29 cellular contexts compared by ENCODE assay signal in the genomic region with DNA sequence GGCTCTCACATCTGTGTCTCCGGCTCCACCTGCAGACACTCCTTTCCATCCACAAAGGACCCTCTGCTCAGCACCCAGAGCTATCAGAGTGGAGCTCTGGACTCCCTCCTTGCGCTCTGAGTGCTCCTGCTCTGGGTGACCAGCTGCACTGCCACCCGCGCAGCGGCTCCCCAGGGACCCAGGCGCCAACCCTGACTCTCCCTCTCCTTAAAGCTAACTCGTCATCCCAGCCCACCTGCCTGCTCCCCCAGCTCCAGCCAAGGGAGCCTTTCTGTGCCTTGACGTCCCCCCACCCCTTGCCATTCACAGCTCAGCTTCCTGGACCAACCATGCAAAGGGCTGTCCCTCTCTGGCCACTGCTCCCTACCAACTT.
DNase-seq lines count a peak whose midpoint lies in the region; ATAC-seq, FAIRE-seq and TF ChIP-seq lines count a peak whose summit lies in the region.
"Had no signal": no experiment of that assay in that cellular context is flagged by ENCODE, and none has a peak within 500 bp of the region (broad histone marks: within the 10 kb centered on the region; RNA-seq: fewer than 3 reads in every experiment).

No MANE protein-coding gene starts in this region.

- in situ Hi-C loops in IMR-90 (cut with MboI; ENCODE audit: low sequenced_read_pairs): no loop called here

- no peak overlapping the region for H3K56ac ChIP-seq in IMR-90 (ENCODE audit: extremely low read depth, insufficient read depth, low read length)
- no peak overlapping the region for H3K56ac ChIP-seq in H1 (replicated peaks; ENCODE audit: insufficient read length, low read depth, low read length)

- no peak for TF ChIP-seq CTCF in IMR-90 (conservative IDR thresholded peaks at IDR 0.05; ENCODE audit: low read depth, low read length)
- TF ChIP-seq CTCF in H1 (IDR thresholded peaks at IDR 0.05; ENCODE audit: control extremely low read depth in 1 of 3, insufficient read depth in 1 of 3, low read depth in 1 of 3, low read length in 3 of 3): no peak
- no peak for TF ChIP-seq CTCF in neural progenitor cell (IDR thresholded peaks at IDR 0.05)

- POLR2A ChIA-PET in IMR-90 (lab: Charles Lee; ENCODE audit: unreplicated experiment) (no interaction called here), H1 (lab: Charles Lee; ENCODE audit: partially characterized antibody) (interaction anchor here (1.0 to 1.1 kb wide), 2 partner anchors 10 to 39 kb away, joined by 3 to 6 read pairs; no protein-coding TSS in a partner anchor)
- POLR2A ChIA-PET in activated CD4-positive, alpha-beta T cell treated with anti-CD3 and anti-CD28 coated beads, Interleukin-2, amount 10 ng/mL, durations not matched to agents 7 days and 5 days (lab: Charles Lee): no interaction called here

- CTCF ChIA-PET in IMR-90 (lab: Yijun Ruan, JAX) (interaction anchor here (1.2 kb wide), 1 partner anchor 26 kb away, joined by 3 read pairs; no protein-coding TSS in a partner anchor), H1 (lab: Charles Lee; ENCODE audit: partially characterized antibody) (interaction anchor here (0.8 to 19.9 kb wide), 5 partner anchors 11 to 85 kb away, joined by 3 to 447 read pairs (median 8); no protein-coding TSS in a partner anchor)
- CTCF ChIA-PET in activated naive CD4-positive, alpha-beta T cell treated with anti-CD3 and anti-CD28 coated beads, Interleukin-2, amount 10 ng/mL, durations not matched to agents 7 days and 5 days (lab: Charles Lee): interaction anchor here (1.0 kb wide), 1 partner anchor 62 kb away, joined by 3 read pairs; no protein-coding TSS in a partner anchor
- CTCF ChIA-PET in activated CD4-positive, alpha-beta T cell treated with anti-CD3 and anti-CD28 coated beads, Interleukin-2, amount 10 ng/mL, durations not matched to agents 7 days and 5 days (lab: Charles Lee): interaction anchor here (1.0 to 1.9 kb wide), 4 partner anchors 11 to 34 kb away, joined by 3 to 5 read pairs (median 4); no protein-coding TSS in a partner anchor

- peak overlapping the region; percentile 55 for H2AK9ac ChIP-seq in IMR-90 (replicated peaks; ENCODE audit: low read depth, low read length, poor library complexity)

- no peaks in the 10 kb centered on the region for H3F3A ChIP-seq in neural progenitor cell (ENCODE audit: low read depth)

- H3K27me3 Mint-ChIP-seq in neural progenitor cell (ENCODE audit: insufficient read depth, low read depth): peaks cover 6% of the 10 kb centered on the region
- peaks cover 51% of the 10 kb centered on the region for H3K27me3 Mint-ChIP-seq in activated naive CD4-positive, alpha-beta T cell treated with anti-CD3 and anti-CD28 coated beads, Interleukin-2, amount 10 ng/mL, durations not matched to agents 7 days and 5 days
- H3K27me3 Mint-ChIP-seq in activated CD4-positive, alpha-beta T cell treated with anti-CD3 and anti-CD28 coated beads, Interleukin-2, amount 10 ng/mL, durations not matched to agents 7 days and 5 days: peaks cover 2% of the 10 kb centered on the region

- H3K4me1 ChIP-seq in IMR-90 (ENCODE audit: control insufficient read depth, insufficient read depth, low read length) (peaks cover 1% of the 10 kb centered on the region; the same call in 1 of the 2 replicates), H1 (replicated peaks in 1 of 4; ENCODE audit: control insufficient read depth in 3 of 4, insufficient read depth in 4 of 4, low read length in 3 of 4) (peaks cover 0 to 17% (median 5%) of the 10 kb centered on the region in 4 experiments; a peak in 6 of 7 replicates), neural progenitor cell (no peaks in the 10 kb centered on the region)

- H2BK5ac ChIP-seq in IMR-90 (ENCODE audit: low read depth, low read length, poor library complexity, severe bottlenecking): no peak overlapping the region
- peak overlapping the region; percentile 39; the same call in 1 of the 2 replicates for H2BK5ac ChIP-seq in H1 (ENCODE audit: low read depth, low read length)

- H3K36me3 ChIP-seq in IMR-90 (ENCODE audit: control insufficient read depth, insufficient read depth, low read length) (no peaks in the 10 kb centered on the region), H1 (ENCODE audit: control insufficient read depth in 2 of 4, insufficient read depth in 4 of 4, low read length in 3 of 4) (no peaks in the 10 kb centered on the region), neural progenitor cell (no peaks in the 10 kb centered on the region)
- H3K36me3 ChIP-seq: HAP-1, MG63, SJSA1 had no signal

- H4K5ac ChIP-seq in IMR-90 (ENCODE audit: low read depth, low read length) (no peak overlapping the region), H1 (ENCODE audit: insufficient read length, low read depth, low read length) (no peak overlapping the region)

- H3K27ac Mint-ChIP-seq in neural progenitor cell: peak overlapping the region; percentile 85
- no peak overlapping the region for H3K27ac Mint-ChIP-seq in activated naive CD4-positive, alpha-beta T cell treated with anti-CD3 and anti-CD28 coated beads, Interleukin-2, amount 10 ng/mL, durations not matched to agents 7 days and 5 days
- H3K27ac Mint-ChIP-seq in activated CD4-positive, alpha-beta T cell treated with anti-CD3 and anti-CD28 coated beads, Interleukin-2, amount 10 ng/mL, durations not matched to agents 7 days and 5 days: no peak overlapping the region
- H3K27ac Mint-ChIP-seq: HFFc6 had no signal

- no peaks in the 10 kb centered on the region for H3K79me2 ChIP-seq in H1 (ENCODE audit: control insufficient read depth in 1 of 2, insufficient read depth in 2 of 2, low read length in 2 of 2)
- no peaks in the 10 kb centered on the region for H3K79me2 ChIP-seq in neural progenitor cell (ENCODE audit: low read depth)

- no peak for TF ChIP-seq EP300 in H1 (IDR thresholded peaks at IDR 0.05; ENCODE audit: borderline replicate concordance in 1 of 2, low read depth in 2 of 2, low read length in 2 of 2)

- no peak overlapping the region for H3K14ac ChIP-seq in IMR-90 (replicated peaks; ENCODE audit: low read depth, low read length)
- H3K14ac ChIP-seq in H1 (ENCODE audit: insufficient read length): no peak overlapping the region

- no peak overlapping the region for H2AK5ac ChIP-seq in IMR-90 (ENCODE audit: low read depth, low read length)
- H2AK5ac ChIP-seq in H1 (ENCODE audit: low read depth, low read length): no peak overlapping the region

- H3K4ac ChIP-seq in IMR-90 (ENCODE audit: low read depth, low read length) (no peak overlapping the region), H1 (replicated peaks; ENCODE audit: insufficient read length, low read depth, low read length) (no peak overlapping the region)

- H3K27me3 ChIP-seq in IMR-90 (ENCODE audit: control insufficient read depth, insufficient read depth, low read length) (peaks cover 17% of the 10 kb centered on the region), H1 (replicated peaks in 1 of 4; ENCODE audit: control insufficient read depth in 3 of 4, extremely low read depth in 1 of 4, insufficient read depth in 3 of 4, low read length in 3 of 4) (no peaks in the 10 kb centered on the region), neural progenitor cell (no peaks in the 10 kb centered on the region)
- H3K27me3 ChIP-seq: MG63, SJSA1 had no signal

- H3K4me2 ChIP-seq in IMR-90 (ENCODE audit: low read depth, low read length): no peak overlapping the region
- no peak overlapping the region for H3K4me2 ChIP-seq in H1 (ENCODE audit: insufficient read depth in 1 of 2, low read depth in 2 of 2, low read length in 2 of 2)
- no peak overlapping the region for H3K4me2 ChIP-seq in neural progenitor cell
- H3K4me2 ChIP-seq: PC-9 had no signal

- peaks cover 10% of the 10 kb centered on the region for H3K4me1 Mint-ChIP-seq in neural progenitor cell
- H3K4me1 Mint-ChIP-seq in activated naive CD4-positive, alpha-beta T cell treated with anti-CD3 and anti-CD28 coated beads, Interleukin-2, amount 10 ng/mL, durations not matched to agents 7 days and 5 days: no peaks in the 10 kb centered on the region
- no peaks in the 10 kb centered on the region for H3K4me1 Mint-ChIP-seq in activated CD4-positive, alpha-beta T cell treated with anti-CD3 and anti-CD28 coated beads, Interleukin-2, amount 10 ng/mL, durations not matched to agents 7 days and 5 days

- H2BK15ac ChIP-seq in IMR-90 (ENCODE audit: low read depth, low read length) (no peak overlapping the region), H1 (ENCODE audit: low read length) (no peak overlapping the region)

- WGBS in IMR-90 (ENCODE audit: extremely low coverage in 2 of 2, insufficient read length in 1 of 2), 2 experiments: 60% methylated on average over 1 of the region's 8 CpGs; no CpG with 5 or more reads in 1 of the 2 experiments
- WGBS in H1 (ENCODE audit: extremely low coverage in 1 of 2, insufficient coverage in 1 of 2, insufficient read length in 1 of 2, insufficient replicate concordance in 2 of 2, low coverage in 1 of 2, low lambda C conversion rate in 2 of 2, missing lambda C conversion rate in 1 of 2), 2 experiments: 100% methylated on average over 7 of the region's 8 CpGs; no CpG with 5 or more reads in 1 of the 2 experiments

- BruUV-seq in IMR-90 (replicated peaks; lab: Mats Ljungman, UMichigan): no TSS peak

- no peak overlapping the region for H3K18ac ChIP-seq in IMR-90 (ENCODE audit: low read depth, low read length)
- H3K18ac ChIP-seq in H1 (ENCODE audit: extremely low read depth, low read length): no peak overlapping the region

- H3K9me1 ChIP-seq in IMR-90 (ENCODE audit: insufficient read depth, low read length): 0 out of 2 replicates have a peak, but pooled peaks cover 5% of the 10 kb centered on the region

- ATAC-seq in IMR-90 (ENCODE audit: low read depth) (no peak), GM21447 (IDR thresholded peaks at IDR 0.05; ENCODE audit: unreplicated experiment) (no peak)
- ATAC-seq: Right ventricle myocardium inferior had no signal

- no peaks in the 10 kb centered on the region; the same call in 1 of the 2 replicates for H3K9me3 ChIP-seq in IMR-90 (ENCODE audit: control insufficient read depth, insufficient read depth, low read length)
- no peaks in the 10 kb centered on the region; a peak in 1 of 4 replicates for H3K9me3 ChIP-seq in H1 (ENCODE audit: insufficient read depth in 2 of 2, low read depth in 1 of 2, low read length in 1 of 2)
- H3K9me3 ChIP-seq in neural progenitor cell (ENCODE audit: low read depth): no peaks in the 10 kb centered on the region
- H3K9me3 ChIP-seq: HAP-1, MG63, SJSA1 had no signal

- no peaks in the 10 kb centered on the region; the same call in 1 of the 2 replicates for H3K23me2 ChIP-seq in H1 (ENCODE audit: low read depth, low read length)

- H3K9me3 Mint-ChIP-seq in neural progenitor cell: no peaks in the 10 kb centered on the region
- no peaks in the 10 kb centered on the region for H3K9me3 Mint-ChIP-seq in activated naive CD4-positive, alpha-beta T cell treated with anti-CD3 and anti-CD28 coated beads, Interleukin-2, amount 10 ng/mL, durations not matched to agents 7 days and 5 days
- H3K9me3 Mint-ChIP-seq in activated CD4-positive, alpha-beta T cell treated with anti-CD3 and anti-CD28 coated beads, Interleukin-2, amount 10 ng/mL, durations not matched to agents 7 days and 5 days: no peaks in the 10 kb centered on the region

- H4K20me1 ChIP-seq in IMR-90 (ENCODE audit: insufficient read depth, low read length) (no peaks in the 10 kb centered on the region), H1 (replicated peaks in 1 of 2; ENCODE audit: control insufficient read depth in 1 of 2, insufficient read depth in 2 of 2, low read length in 2 of 2) (no peaks in the 10 kb centered on the region), neural progenitor cell (ENCODE audit: low read depth) (no peaks in the 10 kb centered on the region)

- no peak for FAIRE-seq in H1 (lab: Jason Lieb, UNC)
- FAIRE-seq: GM12892, HTR-8/SVneo had no signal

- H3K36me3 Mint-ChIP-seq in neural progenitor cell: no peaks in the 10 kb centered on the region
- H3K36me3 Mint-ChIP-seq in activated naive CD4-positive, alpha-beta T cell treated with anti-CD3 and anti-CD28 coated beads, Interleukin-2, amount 10 ng/mL, durations not matched to agents 7 days and 5 days: no peaks in the 10 kb centered on the region
- H3K36me3 Mint-ChIP-seq in activated CD4-positive, alpha-beta T cell treated with anti-CD3 and anti-CD28 coated beads, Interleukin-2, amount 10 ng/mL, durations not matched to agents 7 days and 5 days (ENCODE audit: low read depth): no peaks in the 10 kb centered on the region
- H3K36me3 Mint-ChIP-seq: CD4-positive, alpha-beta memory T cell had no signal

- no peak for TF ChIP-seq RAD21 in IMR-90 (IDR thresholded peaks at IDR 0.05; ENCODE audit: low read length)
- TF ChIP-seq RAD21 in H1 (IDR thresholded peaks at IDR 0.05 in 1 of 2, conservative IDR thresholded peaks at IDR 0.05 in 1 of 2; ENCODE audit: low read depth in 2 of 2, low read length in 2 of 2): peak in 1 of 2 experiments; percentile 19; a peak in 1 of 4 replicates

- H3K27ac ChIP-seq in IMR-90 (ENCODE audit: insufficient read depth, low read length): no peak overlapping the region
- H3K27ac ChIP-seq in H1 (ENCODE audit: low read depth, low read length): no peak overlapping the region
- no peak overlapping the region for H3K27ac ChIP-seq in neural progenitor cell
- H3K27ac ChIP-seq: PC-9, SJSA1 had no signal

- H2BK20ac ChIP-seq in IMR-90 (ENCODE audit: low read depth, low read length) (no peak overlapping the region), H1 (ENCODE audit: low read length) (no peak overlapping the region)

- H3K4me3 Mint-ChIP-seq in neural progenitor cell: no peak overlapping the region
- no peak overlapping the region for H3K4me3 Mint-ChIP-seq in activated naive CD4-positive, alpha-beta T cell treated with anti-CD3 and anti-CD28 coated beads, Interleukin-2, amount 10 ng/mL, durations not matched to agents 7 days and 5 days
- H3K4me3 Mint-ChIP-seq in activated CD4-positive, alpha-beta T cell treated with anti-CD3 and anti-CD28 coated beads, Interleukin-2, amount 10 ng/mL, durations not matched to agents 7 days and 5 days: no peak overlapping the region
- H3K4me3 Mint-ChIP-seq: CD4-positive, alpha-beta memory T cell; HFFc6 had no signal

- H3K4me3 ChIP-seq in IMR-90 (ENCODE audit: insufficient read depth, low read depth, low read length) (no peak overlapping the region), H1 (ENCODE audit: extremely low read depth in 1 of 4, insufficient read depth in 2 of 4, low read depth in 3 of 4, low read length in 4 of 4) (no peak overlapping the region), neural progenitor cell (no peak overlapping the region)
- H3K4me3 ChIP-seq: HAP-1, MG63, PC-9, SJSA1 had no signal

- H2AFZ ChIP-seq in IMR-90 (replicated peaks; ENCODE audit: low read length, poor library complexity): peak overlapping the region; percentile 66
- H2AFZ ChIP-seq in H1 (ENCODE audit: low read length): no peak overlapping the region
- H2AFZ ChIP-seq in neural progenitor cell (replicated peaks): no peak overlapping the region
- H2AFZ ChIP-seq: PC-9 had no signal

- H4K8ac ChIP-seq in IMR-90 (ENCODE audit: low read depth in 2 of 2, low read length in 2 of 2) (no peak overlapping the region), H1 (ENCODE audit: extremely low read depth, insufficient read depth, low read length) (peak overlapping the region; percentile 22; the same call in 1 of the 2 replicates)

- H3K9ac ChIP-seq in IMR-90 (ENCODE audit: low read depth, low read length): no peak overlapping the region
- no peak overlapping the region for H3K9ac ChIP-seq in H1 (replicated peaks in 1 of 4; ENCODE audit: extremely low read depth in 1 of 4, low read depth in 3 of 4, low read length in 3 of 4)
- no peak overlapping the region for H3K9ac ChIP-seq in neural progenitor cell

- H3K79me1 ChIP-seq in IMR-90 (ENCODE audit: low read depth in 1 of 2, low read length in 2 of 2) (no peaks in the 10 kb centered on the region), H1 (ENCODE audit: low read depth, low read length) (no peaks in the 10 kb centered on the region)

- H2BK120ac ChIP-seq in IMR-90 (ENCODE audit: low read depth, low read length): no peak overlapping the region
- H2BK120ac ChIP-seq in H1 (replicated peaks; ENCODE audit: low read depth, low read length): no peak overlapping the region

- peak overlapping the region; percentile 77; the same call in 1 of the 2 replicates for H2BK12ac ChIP-seq in H1 (ENCODE audit: low read depth, low read length)

- TF ChIP-seq POLR2A in IMR-90 (IDR thresholded peaks at IDR 0.05; ENCODE audit: low read depth, low read length) (no peak), H1 (IDR thresholded peaks at IDR 0.05; ENCODE audit: control extremely low read depth in 1 of 2, low read depth in 2 of 2, low read length in 2 of 2) (no peak)

- dilution Hi-C loops in IMR-90 (cut with HindIII; ENCODE audit: low sequenced_read_pairs, unreplicated experiment): no loop called here

- H4K91ac ChIP-seq in IMR-90 (ENCODE audit: insufficient read depth, low read depth, low read length): no peak overlapping the region
- H4K91ac ChIP-seq in H1 (replicated peaks; ENCODE audit: insufficient read length, low read length): no peak overlapping the region

- H3K23ac ChIP-seq in IMR-90 (ENCODE audit: low read depth, low read length) (no peak overlapping the region), H1 (ENCODE audit: insufficient read length) (no peak overlapping the region)

- intact Hi-C loops in IMR-90 (cut with micrococcal nuclease): no loop called here

- DNase-seq in NCI-H82 (lab: John Stamatoyannopoulos, UW): peak; percentile 10
- no peak for DNase-seq in NCI-H82 treated with DMSO at 0.1 percent for 48 hours (lab: John Stamatoyannopoulos, UW; ENCODE audit: unreplicated experiment)
- no peak for DNase-seq in IMR-90
- no peak for DNase-seq in H1 (ENCODE audit: low read depth in 1 of 2, low spot score in 2 of 2)
- DNase-seq in neural progenitor cell (ENCODE audit: low spot score): no peak
- no peak for DNase-seq in activated naive CD4-positive, alpha-beta T cell treated with anti-CD3 and anti-CD28 coated beads, Interleukin-2, amount 10 ng/mL, durations not matched to agents 7 days and 5 days
- no peak for DNase-seq in activated CD4-positive, alpha-beta T cell treated with anti-CD3 and anti-CD28 coated beads, Interleukin-2, amount 10 ng/mL, durations not matched to agents 7 days and 5 days
- DNase-seq: C1 segment of cervical spinal cord; CD4-positive, alpha-beta memory T cell; COR-L47; DMS79 treated with DMSO at 0.1 percent for 48 hours; GF-D8; HFFc6; KBM-7; MG63; NCI-H1048; NCI-H1694; NCI-H2029 treated with DMSO at 0.1 percent for 48 hours; NCI-H2171 treated with DMSO at 0.1 percent for 48 hours; NCI-H345; NCI-H510A treated with DMSO at 0.1 percent for 48 hours; PC-9; T-helper 1 cell had no signal
